ENCODE assay signal across 1 cellular context in genomic region chr5:44332360-44332971, GRCh38.
TF ChIP-seq lines count a peak whose summit lies in the region.

No MANE protein-coding gene starts in this region.

TF ChIP-seq in IMR-90, 13 proteins besides CTCF, POLR2A, EP300 and RAD21:
- peak; percentile 63 for TF ChIP-seq SMC3 (IDR thresholded peaks at IDR 0.05; ENCODE audit: low read depth, low read length)
- TF ChIP-seq MAZ (IDR thresholded peaks at IDR 0.05; ENCODE audit: borderline replicate concordance, low read depth, low read length): no peak
